In the genomic region with DNA sequence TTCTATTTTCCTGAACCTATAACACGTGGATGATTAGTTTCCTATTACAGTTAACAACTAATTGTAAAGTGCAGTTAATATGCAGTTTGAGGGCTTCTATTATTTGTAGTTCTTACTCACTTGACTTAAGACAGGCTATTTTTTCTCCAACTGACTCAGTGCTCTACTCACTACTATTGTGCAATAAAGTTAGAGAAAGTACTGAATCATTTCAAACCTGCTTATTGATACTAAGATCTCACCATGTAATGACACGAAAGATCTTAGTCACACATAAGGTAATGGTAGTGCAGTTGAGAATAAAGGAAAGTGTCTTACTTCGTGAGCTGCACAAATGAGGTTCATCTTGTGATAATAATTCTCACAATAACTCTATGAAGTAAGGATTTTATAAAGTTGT, we compare ENCODE assay signal across 12 cellular contexts. TPM values are rescaled to one million over a fixed set of nuclear protein-coding genes. Genes with fewer than 3 reads are reported as not detected.
DNase-seq lines count a peak whose midpoint lies in the region; ATAC-seq, FAIRE-seq and TF ChIP-seq lines count a peak whose summit lies in the region.
"Had no signal": no experiment of that assay in that cellular context is flagged by ENCODE, and none has a peak within 500 bp of the region (broad histone marks: within the 10 kb centered on the region; RNA-seq: fewer than 3 reads in every experiment).

No MANE protein-coding gene starts in this region.

- peak; percentile 98 for ATAC-seq in foreskin keratinocyte
- no peak for ATAC-seq in HG02981 (IDR thresholded peaks at IDR 0.05; ENCODE audit: unreplicated experiment)

- TF ChIP-seq CTCF in AG10803 (conservative IDR thresholded peaks at IDR 0.05; ENCODE audit: low read length), result no peak
- TF ChIP-seq CTCF in foreskin keratinocyte (conservative IDR thresholded peaks at IDR 0.05), result no peak
- TF ChIP-seq CTCF in dorsolateral prefrontal cortex (IDR thresholded peaks at IDR 0.05 in 54 of 56, conservative IDR thresholded peaks at IDR 0.05 in 2 of 56; ENCODE audit: low read depth in 1 of 56, partially characterized antibody in 56 of 56), result no peak

- H3K27me3 ChIP-seq in foreskin keratinocyte, result no peaks in the 10 kb centered on the region
- no peaks in the 10 kb centered on the region for H3K27me3 ChIP-seq in dorsolateral prefrontal cortex
- H3K27me3 ChIP-seq in MG63, result no peaks in the 10 kb centered on the region

- intact Hi-C loops in dorsolateral prefrontal cortex (cut with DNase I), result no loop called here

- no peaks in the 10 kb centered on the region for H3K9me3 ChIP-seq in MG63

- H3K36me3 ChIP-seq in MG63, result no peaks in the 10 kb centered on the region

- peaks cover 5% of the 10 kb centered on the region for H3K4me1 ChIP-seq in foreskin keratinocyte

- TF ChIP-seq POLR2A in H54 (IDR thresholded peaks at IDR 0.05; ENCODE audit: low read depth, low read length), result no peak

- H3K27ac ChIP-seq in foreskin keratinocyte (peak overlapping the region; percentile 64), dorsolateral prefrontal cortex (no peak overlapping the region)

- H3K4me3 ChIP-seq in AG10803 (ENCODE audit: low read length) (no peak overlapping the region), dorsolateral prefrontal cortex (no peak overlapping the region), MG63 (no peak overlapping the region)

- DNase-seq in AG10803 (ENCODE audit: low read depth), result peak; percentile 71
- DNase-seq in H54 (ENCODE audit: insufficient read length, low spot score), result no peak
- DNase-seq in RCC 7860 (ENCODE audit: low spot score), result peak; percentile 73
- peak; percentile 91 to 96 for DNase-seq in foreskin keratinocyte
- no peak for DNase-seq in dorsolateral prefrontal cortex
- DNase-seq in NCI-H1417 treated with DMSO at 0.1 percent for 48 hours (lab: John Stamatoyannopoulos, UW), result no peak
- DNase-seq in MG63, result no peak
- DNase-seq: activated naive CD4-positive, alpha-beta T cell treated with anti-CD3 and anti-CD28 coated beads, Interleukin-2, amount 50 U/mL, for 16 hours; DMS79; foreskin melanocyte; NCI-H2227 treated with DMSO at 0.1 percent for 48 hours had no signal

- FAIRE-seq in H54 (lab: Jason Lieb, UNC), result peak; percentile 38
- FAIRE-seq in RCC 7860 (lab: Jason Lieb, UNC), result peak; percentile 85

RNA-seq across cellular contexts. Expression of gene ITM2B, which starts 22.8 kb away (rescaled TPM):
- 211 and 221 TPM in 2 replicates for total RNA-seq in foreskin keratinocyte
- 252 and 272 TPM in 2 replicates for polyA plus RNA-seq in foreskin keratinocyte
- 100 to 1,000 TPM; 414 to 659 (median 555) TPM for total RNA-seq in dorsolateral prefrontal cortex
- total RNA-seq in MG63 (2014; rRNA removed; shearing (Covaris generic); ENCODE audit: low replicate concordance), result 39.7 and 47.3 TPM in 2 replicates

Comparison
In these comparisons a context has a peak if more than half of its experiments do, and no peak if none do; other contexts are left out.
1. DNase-seq: peak in AG10803 (single experiment), RCC 7860 (single experiment) and foreskin keratinocyte (2 of 2); none in H54 (single experiment), dorsolateral prefrontal cortex (0 of 10), NCI-H1417 treated with DMSO at 0.1 percent for 48 hours (single experiment) and MG63 (single experiment).